14 cellular contexts compared by ENCODE assay signal in genomic region chr2:196174424-196174823, GRCh38. TPM values are rescaled to one million over a fixed set of nuclear protein-coding genes. Genes with fewer than 3 reads are reported as not detected.
A peak's percentile ranks its signal among the peaks of the same experiment; 100 is the strongest.
DNase-seq lines count a peak whose midpoint lies in the region; ATAC-seq, FAIRE-seq and TF ChIP-seq lines count a peak whose summit lies in the region.
"Had no signal": no experiment of that assay in that cellular context is flagged by ENCODE, and none has a peak within 500 bp of the region (broad histone marks: within the 10 kb centered on the region; RNA-seq: fewer than 3 reads in every experiment).

No MANE protein-coding gene starts in this region.

- H3K4me3 ChIP-seq in GM12878 (no peak overlapping the region), right lobe of liver (no peak overlapping the region)
- H3K4me3 ChIP-seq: lower lobe of right lung, right atrium auricular region, SJCRH30 had no signal

- peaks cover 59% of the 10 kb centered on the region for H3K4me1 Mint-ChIP-seq in activated CD4-positive, alpha-beta T cell treated with anti-CD3 and anti-CD28 coated beads, Interleukin-2, amount 10 ng/mL, durations not matched to agents 7 days and 5 days
- H3K4me1 Mint-ChIP-seq in T-cell: peaks cover 68 to 71% (median 70%) of the 10 kb centered on the region in 3 donors
- peaks cover 42 to 71% of the 10 kb centered on the region in 2 donors for H3K4me1 Mint-ChIP-seq in stimulated activated naive B cell treated with anti-CD40 and anti-IgM and Interleukin-4, amounts not matched to agents 10 μg/mL and 1 μg/mL and 100 μg/mL, for 72 hours

- TF ChIP-seq EP300 in GM12878 (IDR thresholded peaks at IDR 0.05; ENCODE audit: borderline replicate concordance in 1 of 2, control insufficient read depth in 1 of 2, low read depth in 2 of 2, low read length in 2 of 2): no peak

- TF ChIP-seq POLR2A in GM12878 (IDR thresholded peaks at IDR 0.05; ENCODE audit: low read depth, low read length): no peak
- no peak for TF ChIP-seq POLR2A in right lobe of liver (IDR thresholded peaks at IDR 0.05)

- H3K79me2 ChIP-seq in GM12878 (ENCODE audit: control insufficient read depth, insufficient read depth, low read length): peaks cover 19% of the 10 kb centered on the region

- H3K27me3 ChIP-seq in GM12878 (replicated peaks in 1 of 2; ENCODE audit: control insufficient read depth in 2 of 2, insufficient read depth in 2 of 2, low read length in 1 of 2) (no peaks in the 10 kb centered on the region), right lobe of liver (no peaks in the 10 kb centered on the region)
- H3K27me3 ChIP-seq: brain microvascular endothelial cell, right atrium auricular region, SJCRH30 had no signal

- in situ Hi-C loops in GM12878 (cut with MboI): loop anchor here (25.0 kb wide), 1 partner anchor 88 kb away; no protein-coding TSS in a partner anchor

- BruUV-seq in GM12878 (replicated peaks; lab: Mats Ljungman, UMichigan): no TSS peak

- H3K27ac ChIP-seq in GM12878 (ENCODE audit: control insufficient read depth, insufficient read depth): no peak overlapping the region
- no peak overlapping the region for H3K27ac ChIP-seq in right lobe of liver
- H3K27ac ChIP-seq: brain microvascular endothelial cell, lower lobe of right lung, right atrium auricular region, SJCRH30 had no signal

- H3K9ac ChIP-seq in GM12878 (ENCODE audit: control insufficient read depth, insufficient read depth, low read length): no peak overlapping the region

- peaks cover 35% of the 10 kb centered on the region for H3K36me3 Mint-ChIP-seq in activated CD4-positive, alpha-beta T cell treated with anti-CD3 and anti-CD28 coated beads, Interleukin-2, amount 10 ng/mL, durations not matched to agents 7 days and 5 days (ENCODE audit: low read depth)
- peaks cover 11% of the 10 kb centered on the region for H3K36me3 Mint-ChIP-seq in T-cell
- H3K36me3 Mint-ChIP-seq in stimulated activated naive B cell treated with anti-CD40 and anti-IgM and Interleukin-4, amounts not matched to agents 10 μg/mL and 1 μg/mL and 100 μg/mL, for 72 hours: peaks cover 17 to 19% of the 10 kb centered on the region in 2 donors

- no peaks in the 10 kb centered on the region for H3K36me3 ChIP-seq in GM12878 (ENCODE audit: control insufficient read depth in 2 of 2, insufficient read depth in 2 of 2, low read length in 1 of 2)
- no peaks in the 10 kb centered on the region for H3K36me3 ChIP-seq in right lobe of liver
- H3K36me3 ChIP-seq: lower lobe of right lung, right atrium auricular region had no signal

- WGBS in GM12878 (ENCODE audit: insufficient coverage, insufficient replicate concordance, low lambda C conversion rate, missing lambda C conversion rate): 2% methylated on average over 3 of the region's 3 CpGs
- 69% methylated on average over 3 of the region's 3 CpGs for WGBS in right lobe of liver (ENCODE audit: insufficient coverage, low coverage, low lambda C conversion rate, missing lambda C conversion rate)

- H2AFZ ChIP-seq in GM12878 (ENCODE audit: control insufficient read depth, low read depth, low read length): no peak overlapping the region; the same call in 1 of the 2 replicates

- H3K4me2 ChIP-seq in GM12878 (ENCODE audit: control insufficient read depth, insufficient read depth): 0 out of 2 replicates have a peak overlapping the region, but pooled peaks have one; percentile 9

- peak overlapping the region; percentile 68 for H3K4me3 Mint-ChIP-seq in activated CD4-positive, alpha-beta T cell treated with anti-CD3 and anti-CD28 coated beads, Interleukin-2, amount 10 ng/mL, durations not matched to agents 7 days and 5 days
- peak overlapping the region; percentile 54 to 99 (median 65) for H3K4me3 Mint-ChIP-seq in T-cell
- peak overlapping the region; percentile 63 to 76 for H3K4me3 Mint-ChIP-seq in stimulated activated naive B cell treated with anti-CD40 and anti-IgM and Interleukin-4, amounts not matched to agents 10 μg/mL and 1 μg/mL and 100 μg/mL, for 72 hours

- no peak for TF ChIP-seq CTCF in GM12878 (IDR thresholded peaks at IDR 0.05 in 2 of 3, conservative IDR thresholded peaks at IDR 0.05 in 1 of 3; ENCODE audit: control insufficient read depth in 2 of 3, extremely low read depth in 1 of 3, insufficient read depth in 1 of 3, low read depth in 3 of 3, low read length in 3 of 3)
- no peak for TF ChIP-seq CTCF in right lobe of liver (IDR thresholded peaks at IDR 0.05)
- TF ChIP-seq CTCF in D721Med (IDR thresholded peaks at IDR 0.05; ENCODE audit: insufficient read depth, missing control alignments): no peak

- no peak for TF ChIP-seq RAD21 in GM12878 (IDR thresholded peaks at IDR 0.05; ENCODE audit: insufficient read depth, low read depth, low read length)

- no peak for ATAC-seq in T-cell (replicated peaks in 1 of 4)
- no peak for ATAC-seq in GM12878
- no peak for ATAC-seq in stimulated activated naive B cell treated with anti-CD40 and anti-IgM and Interleukin-4, amounts not matched to agents 10 μg/mL and 1 μg/mL and 100 μg/mL, for 72 hours (replicated peaks)
- ATAC-seq in right lobe of liver: no peak
- ATAC-seq: lower lobe of right lung had no signal

- POLR2A ChIA-PET in activated CD4-positive, alpha-beta T cell treated with anti-CD3 and anti-CD28 coated beads, Interleukin-2, amount 10 ng/mL, durations not matched to agents 7 days and 5 days (lab: Charles Lee): interaction anchor here (0.6 to 0.8 kb wide), 3 partner anchors 21 to 683 kb away, joined by 3 read pairs; no protein-coding TSS in a partner anchor
- POLR2A ChIA-PET in T-cell (lab: Charles Lee): interaction anchor here (0.6 to 1.1 kb wide), 6 partner anchors 10 to 103 kb away, joined by 3 to 5 read pairs (median 4); no protein-coding TSS in a partner anchor
- POLR2A ChIA-PET in GM12878 (lab: Charles Lee): interaction anchor here (0.6 to 5.6 kb wide), 7 partner anchors 10 to 108 kb away, joined by 3 to 64 read pairs (median 4); no protein-coding TSS in a partner anchor

- DNase-seq in activated CD4-positive, alpha-beta T cell treated with anti-CD3 and anti-CD28 coated beads, Interleukin-2, amount 10 ng/mL, durations not matched to agents 7 days and 5 days: no peak
- no peak for DNase-seq in activated CD4-positive, alpha-beta T cell treated with anti-CD3 and anti-CD28 coated beads for 1 hour
- no peak for DNase-seq in T-cell
- no peak for DNase-seq in GM12878 (ENCODE audit: low read depth, low spot score)
- peak; percentile 19 for DNase-seq in stimulated activated naive B cell treated with anti-CD40 and anti-IgM and Interleukin-4, amounts not matched to agents 10 μg/mL and 1 μg/mL and 100 μg/mL, for 72 hours
- DNase-seq in islet precursor cell: no peak
- no peak for DNase-seq in right lobe of liver
- no peak for DNase-seq in D721Med (ENCODE audit: insufficient read length, low spot score)
- DNase-seq: brain microvascular endothelial cell, lower lobe of right lung, NCI-H2107, SJCRH30 had no signal

- no peaks in the 10 kb centered on the region for H3K9me3 ChIP-seq in GM12878 (replicated peaks; ENCODE audit: control insufficient read depth, insufficient read depth, low read length)
- H3K9me3 ChIP-seq in right lobe of liver: no peaks in the 10 kb centered on the region
- H3K9me3 ChIP-seq: lower lobe of right lung, right atrium auricular region, SJCRH30 had no signal

- H4K20me1 ChIP-seq in GM12878 (ENCODE audit: control insufficient read depth, insufficient read depth): no peaks in the 10 kb centered on the region

- peaks cover 39% of the 10 kb centered on the region for H3K4me1 ChIP-seq in GM12878 (ENCODE audit: control insufficient read depth, insufficient read depth, low read length)
- H3K4me1 ChIP-seq in right lobe of liver: no peaks in the 10 kb centered on the region

- RAD21 ChIA-PET in GM12878 (lab: Charles Lee; ENCODE audit: unreplicated experiment): interaction anchor here (0.7 to 6.0 kb wide), 10 partner anchors 10 to 162 kb away, joined by 3 to 93 read pairs (median 27); no protein-coding TSS in a partner anchor

- CTCF ChIA-PET in activated CD4-positive, alpha-beta T cell treated with anti-CD3 and anti-CD28 coated beads, Interleukin-2, amount 10 ng/mL, durations not matched to agents 7 days and 5 days (lab: Charles Lee): interaction anchor here (1.0 to 1.3 kb wide), 2 partner anchors 21 to 64 kb away, joined by 3 to 5 read pairs; no protein-coding TSS in a partner anchor
- CTCF ChIA-PET in T-cell (lab: Charles Lee) (interaction anchor here (0.6 to 1.1 kb wide), 2 partner anchors 95 to 176 kb away, joined by 3 read pairs; no protein-coding TSS in a partner anchor), GM12878 (lab: Yijun Ruan, JAX) (interaction anchor here (0.6 to 1.5 kb wide), 4 partner anchors 65 to 96 kb away, joined by 3 to 5 read pairs (median 4); no protein-coding TSS in a partner anchor)

- peak overlapping the region; percentile 87 for H3K27ac Mint-ChIP-seq in activated CD4-positive, alpha-beta T cell treated with anti-CD3 and anti-CD28 coated beads, Interleukin-2, amount 10 ng/mL, durations not matched to agents 7 days and 5 days
- H3K27ac Mint-ChIP-seq in T-cell: peak overlapping the region; percentile 92
- H3K27ac Mint-ChIP-seq in stimulated activated naive B cell treated with anti-CD40 and anti-IgM and Interleukin-4, amounts not matched to agents 10 μg/mL and 1 μg/mL and 100 μg/mL, for 72 hours: peak overlapping the region; percentile 91

- intact Hi-C loops in GM12878 (cut with micrococcal nuclease; ENCODE audit: unreplicated experiment) (loop anchor here (10.0 kb wide), 1 partner anchor 1130 kb away; no protein-coding TSS in a partner anchor), right lobe of liver (cut with DNase I) (no loop called here)

- SMC1A ChIA-PET in GM12878 (lab: Charles Lee; ENCODE audit: uncharacterized antibody, unreplicated experiment): interaction anchor here (0.5 to 7.1 kb wide), 13 partner anchors 9 to 102 kb away, joined by 3 to 88 read pairs (median 21); no protein-coding TSS in a partner anchor

- no peaks in the 10 kb centered on the region for H3K9me3 Mint-ChIP-seq in activated CD4-positive, alpha-beta T cell treated with anti-CD3 and anti-CD28 coated beads, Interleukin-2, amount 10 ng/mL, durations not matched to agents 7 days and 5 days
- no peaks in the 10 kb centered on the region for H3K9me3 Mint-ChIP-seq in T-cell
- no peaks in the 10 kb centered on the region for H3K9me3 Mint-ChIP-seq in stimulated activated naive B cell treated with anti-CD40 and anti-IgM and Interleukin-4, amounts not matched to agents 10 μg/mL and 1 μg/mL and 100 μg/mL, for 72 hours

- FAIRE-seq in GM12878 (lab: Jason Lieb, UNC) (no peak), D721Med (lab: Jason Lieb, UNC) (no peak)
- FAIRE-seq: TTC549 had no signal

- H3K27me3 Mint-ChIP-seq in activated CD4-positive, alpha-beta T cell treated with anti-CD3 and anti-CD28 coated beads, Interleukin-2, amount 10 ng/mL, durations not matched to agents 7 days and 5 days: no peaks in the 10 kb centered on the region
- H3K27me3 Mint-ChIP-seq in T-cell: no peaks in the 10 kb centered on the region
- no peaks in the 10 kb centered on the region for H3K27me3 Mint-ChIP-seq in stimulated activated naive B cell treated with anti-CD40 and anti-IgM and Interleukin-4, amounts not matched to agents 10 μg/mL and 1 μg/mL and 100 μg/mL, for 72 hours

RNA-seq across cellular contexts. Expression of gene STK17B, which starts 3.0 kb away (rescaled TPM):
- 100 to 1,000 TPM; 329 to 403 TPM for total RNA-seq in activated CD4-positive, alpha-beta T cell treated with anti-CD3 and anti-CD28 coated beads, Interleukin-2, amount 10 ng/mL, durations not matched to agents 7 days and 5 days
- 100 to 1,000 TPM; 218 to 478 (median 248) TPM for total RNA-seq in T-cell
- 287 and 297 TPM in 2 replicates for total RNA-seq in GM12878 (2013; cell fraction: nucleolus; rRNA removed)
- total RNA-seq in GM12878 (2014; rRNA removed): 79.5 and 93.8 TPM in 2 replicates
- 108 and 112 TPM in 2 replicates for total RNA-seq in GM12878 (2014; rRNA removed; fragmentation: Illumina TruSeq; extraction: Trizol)
- total RNA-seq in GM12878 (2021): 73.3 and 74.2 TPM in 2 replicates
- 16.7 TPM for polyA plus RNA-seq in GM12878 (2011; ENCODE audit: low read depth)
- polyA plus RNA-seq in GM12878 (2011; rRNA removed): 78.5 and 140 TPM in 2 replicates
- 21.6 and 28.7 TPM in 2 replicates for polyA plus RNA-seq in GM12878 (2011; cell fraction: cytosol; rRNA removed)
- polyA plus RNA-seq in GM12878 (2011; cell fraction: nucleus; rRNA removed): 22.5 and 24.8 TPM in 2 replicates
- 34.8 and 37.2 TPM in 2 replicates for polyA plus RNA-seq in GM12878 (2012)
- polyA plus RNA-seq in GM12878 (2014; fragmentation: Illumina TruSeq; extraction: Trizol): 55.3 and 75.5 TPM in 2 replicates
- 10 to 100 TPM; 21.2 to 28.2 TPM for polyA plus RNA-seq in GM12878 (2014; fragmentation: Nextera tagmentation; extraction: Ambion mirVana)
- polyA plus RNA-seq in GM12878 (2014; rRNA removed): 27.6 and 35.5 TPM in 2 replicates
- 10 to 100 TPM; 46.2 to 52.1 TPM for polyA plus RNA-seq in GM12878 (2016; fragmentation: Nextera tagmentation; extraction: Ambion mirVana)
- 64.3 and 113 TPM in 2 replicates for polyA minus RNA-seq in GM12878 (2011; rRNA and poly(A)+ RNA removed)
- 42.9 and 44.6 TPM in 2 replicates for polyA minus RNA-seq in GM12878 (2011; cell fraction: cytosol; rRNA and poly(A)+ RNA removed)
- polyA minus RNA-seq in GM12878 (2011; cell fraction: nucleus; rRNA and poly(A)+ RNA removed): 38.0 and 57.0 TPM in 2 replicates
- 1 to 10 TPM; 1.7 to 8.7 (median 5.1) TPM for total RNA-seq in right lobe of liver

Comparison
In these comparisons a context has a peak if more than half of its experiments do, and no peak if none do; other contexts are left out.
1. RNA of gene STK17B, which starts 3.0 kb away (total RNA-seq): 329 to 403 TPM in activated CD4-positive, alpha-beta T cell treated with anti-CD3 and anti-CD28 coated beads, Interleukin-2, amount 10 ng/mL, durations not matched to agents 7 days and 5 days, 218 to 478 TPM in T-cell and 73.3 to 297 TPM in GM12878; 1.7 to 8.7 TPM in right lobe of liver; every median in the first group is over 4 times any median in the second.
2. Peak in every context shown above with its lines, with median percentiles within 50 percentile points of each other: H3K27ac Mint-ChIP-seq and H3K4me3 Mint-ChIP-seq.